In the genomic region with DNA sequence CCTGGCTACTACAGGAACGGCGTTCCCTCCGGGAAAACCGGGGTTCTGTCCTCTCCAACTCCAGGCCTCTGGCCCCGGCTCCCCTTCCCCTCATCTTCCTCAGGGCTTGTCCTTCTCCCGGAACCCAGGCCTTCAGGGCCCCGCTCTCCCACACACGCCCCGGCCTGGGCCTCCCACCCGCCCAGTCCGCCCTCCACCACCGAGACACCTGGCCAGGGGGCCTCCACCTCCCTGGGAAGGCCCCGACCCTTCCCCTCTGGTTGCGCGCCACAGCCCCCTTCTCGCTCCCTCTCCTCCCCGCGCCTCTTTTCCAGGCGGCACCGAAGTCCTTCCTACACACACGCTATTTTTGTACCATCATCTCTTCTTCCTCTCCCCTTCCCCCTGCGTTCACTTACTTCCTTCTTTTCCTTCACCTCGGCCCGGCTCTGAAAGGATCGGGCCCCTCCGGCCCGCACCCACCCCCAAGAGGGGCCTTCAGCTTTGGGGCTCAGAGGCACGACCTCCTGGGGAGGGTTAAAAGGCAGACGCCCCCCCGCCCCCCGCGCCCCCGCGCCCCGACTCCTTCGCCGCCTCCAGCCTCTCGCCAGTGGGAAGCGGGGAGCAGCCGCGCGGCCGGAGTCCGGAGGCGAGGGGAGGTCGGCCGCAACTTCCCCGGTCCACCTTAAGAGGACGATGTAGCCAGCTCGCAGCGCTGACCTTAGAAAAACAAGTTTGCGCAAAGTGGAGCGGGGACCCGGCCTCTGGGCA, we compare ENCODE assay signal across 8 cellular contexts. TPM values are rescaled to one million over a fixed set of nuclear protein-coding genes. Genes with fewer than 3 reads are reported as not detected.
DNase-seq lines count a peak whose midpoint lies in the region; ATAC-seq, FAIRE-seq and TF ChIP-seq lines count a peak whose summit lies in the region.

No MANE protein-coding gene starts in this region.

- peak overlapping the region; percentile 47 for H3K27ac ChIP-seq in astrocyte (ENCODE audit: low read depth, low read length)

- H3K9me3 Mint-ChIP-seq in astrocyte (ENCODE audit: unreplicated experiment), result peaks cover 2% of the 10 kb centered on the region
- H3K9me3 Mint-ChIP-seq in stimulated activated naive CD8-positive, alpha-beta T cell treated with anti-CD3 and anti-CD28 coated beads, Interleukin-15, amount 100 ng/mL, for 72 hours, result no peaks in the 10 kb centered on the region

- H3K4me3 Mint-ChIP-seq in astrocyte (ENCODE audit: unreplicated experiment), result peak overlapping the region; percentile 93
- peak overlapping the region; percentile 16 to 45 for H3K4me3 Mint-ChIP-seq in stimulated activated naive CD8-positive, alpha-beta T cell treated with anti-CD3 and anti-CD28 coated beads, Interleukin-15, amount 100 ng/mL, for 72 hours

- H3K4me1 Mint-ChIP-seq in astrocyte (ENCODE audit: low read depth, unreplicated experiment), result peaks cover 34% of the 10 kb centered on the region
- H3K4me1 Mint-ChIP-seq in stimulated activated naive CD8-positive, alpha-beta T cell treated with anti-CD3 and anti-CD28 coated beads, Interleukin-15, amount 100 ng/mL, for 72 hours, result peaks cover 28% of the 10 kb centered on the region

- peak overlapping the region; percentile 87 for H3K9ac ChIP-seq in astrocyte (ENCODE audit: low read length)

- peaks cover 2% of the 10 kb centered on the region for H3K27me3 Mint-ChIP-seq in astrocyte (ENCODE audit: low read depth, unreplicated experiment)
- peaks cover 90% of the 10 kb centered on the region for H3K27me3 Mint-ChIP-seq in stimulated activated naive CD8-positive, alpha-beta T cell treated with anti-CD3 and anti-CD28 coated beads, Interleukin-15, amount 100 ng/mL, for 72 hours

- no peaks in the 10 kb centered on the region for H3K9me3 ChIP-seq in astrocyte (ENCODE audit: insufficient read depth, low read depth, low read length)

- DNase-seq in KBM-7 (peak; percentile 75), astrocyte (ENCODE audit: low read depth) (no peak), kidney tubule cell (ENCODE audit: low spot score) (peak; percentile 25), COLO829 (ENCODE audit: low spot score) (no peak)
- DNase-seq in stimulated activated naive CD8-positive, alpha-beta T cell treated with anti-CD3 and anti-CD28 coated beads, Interleukin-15, amount 100 ng/mL, for 72 hours, result no peak

- FAIRE-seq in astrocyte (lab: Jason Lieb, UNC), result no peak

- H3K4me1 ChIP-seq in astrocyte (ENCODE audit: insufficient read depth, low read length), result peaks cover 15% of the 10 kb centered on the region

- peak overlapping the region; percentile 77 for H2AFZ ChIP-seq in astrocyte (ENCODE audit: low read depth, low read length)

- H3K36me3 ChIP-seq in astrocyte (ENCODE audit: insufficient read depth, low read length), result no peaks in the 10 kb centered on the region

- peak overlapping the region; percentile 66 for H3K27ac Mint-ChIP-seq in astrocyte (ENCODE audit: unreplicated experiment)
- no peak overlapping the region for H3K27ac Mint-ChIP-seq in stimulated activated naive CD8-positive, alpha-beta T cell treated with anti-CD3 and anti-CD28 coated beads, Interleukin-15, amount 100 ng/mL, for 72 hours

- H3K27me3 ChIP-seq in astrocyte (ENCODE audit: insufficient read depth, low read length), result no peaks in the 10 kb centered on the region

- in situ Hi-C loops in KBM-7 (cut with MboI; ENCODE audit: low pct_unique_long_range_greater_than_20kb, low sequenced_read_pairs), result no loop called here

- peaks cover 6% of the 10 kb centered on the region for H3K36me3 Mint-ChIP-seq in astrocyte (ENCODE audit: low read depth, unreplicated experiment)

- TF ChIP-seq CTCF in astrocyte (IDR thresholded peaks at IDR 0.05; ENCODE audit: insufficient read depth, low read depth, low read length), result no peak

- peak overlapping the region; percentile 55 for H3K4me3 ChIP-seq in astrocyte (ENCODE audit: insufficient read depth, low read depth, low read length)

- peak overlapping the region; percentile 97 for H3K4me2 ChIP-seq in astrocyte (ENCODE audit: low read length)

- peaks cover 33% of the 10 kb centered on the region for H4K20me1 ChIP-seq in astrocyte (ENCODE audit: insufficient read depth, low read length)

- H3K79me2 ChIP-seq in astrocyte (ENCODE audit: insufficient read depth, low read length), result peaks cover 35% of the 10 kb centered on the region

- no peak for ATAC-seq in stimulated activated naive CD8-positive, alpha-beta T cell treated with anti-CD3 and anti-CD28 coated beads, Interleukin-15, amount 100 ng/mL, for 72 hours
- ATAC-seq in HG03342 (IDR thresholded peaks at IDR 0.05; ENCODE audit: unreplicated experiment) (no peak), HG02588 (IDR thresholded peaks at IDR 0.05; ENCODE audit: unreplicated experiment) (no peak), HG03159 (IDR thresholded peaks at IDR 0.05; ENCODE audit: unreplicated experiment) (no peak)

RNA-seq across cellular contexts. Expression of gene SIRPA, which starts 1.3 kb away (rescaled TPM):
- 35.5 and 52.4 TPM in 2 replicates for total RNA-seq in astrocyte

Comparison
In these comparisons a context has a peak if more than half of its experiments do, and no peak if none do; other contexts are left out.
1. DNase-seq: peak in KBM-7 (single experiment) and kidney tubule cell (single experiment); none in astrocyte (single experiment), stimulated activated naive CD8-positive, alpha-beta T cell treated with anti-CD3 and anti-CD28 coated beads, Interleukin-15, amount 100 ng/mL, for 72 hours (0 of 2) and COLO829 (single experiment).